Comparison of ENCODE assay signal across 23 cellular contexts in the genomic region with DNA sequence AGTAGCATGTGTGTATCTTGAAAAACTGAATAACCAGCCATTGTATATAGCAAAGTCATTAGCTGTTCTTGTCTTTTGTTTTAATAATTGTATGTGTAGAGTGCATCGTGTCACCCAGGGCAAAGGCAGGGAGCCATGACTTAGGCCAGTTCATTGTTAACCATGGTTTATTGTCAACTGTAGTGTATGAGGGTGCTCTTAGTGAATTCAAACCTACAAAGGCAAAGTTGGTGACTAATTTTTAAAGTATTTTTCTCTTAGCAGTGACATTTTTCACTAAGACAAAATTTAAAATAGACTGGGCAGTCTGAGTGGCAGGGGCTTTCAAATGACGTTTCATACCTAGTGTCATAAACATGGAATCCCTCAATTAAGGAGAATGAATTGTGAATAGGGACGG.
DNase-seq lines count a peak whose midpoint lies in the region; FAIRE-seq and TF ChIP-seq lines count a peak whose summit lies in the region.
"Had no signal": no experiment of that assay in that cellular context is flagged by ENCODE, and none has a peak within 500 bp of the region (broad histone marks: within the 10 kb centered on the region; RNA-seq: fewer than 3 reads in every experiment).

No MANE protein-coding gene starts in this region.

- no peak overlapping the region for H3K27ac ChIP-seq in astrocyte (ENCODE audit: low read depth, low read length)
- H3K27ac ChIP-seq: 22Rv1, BLaER1, C4-2B, GM23248 had no signal

- H3K4me1 ChIP-seq in astrocyte (ENCODE audit: insufficient read depth, low read length), result no peaks in the 10 kb centered on the region

- H3K4me3 ChIP-seq in astrocyte (ENCODE audit: insufficient read depth, low read depth, low read length), result no peak overlapping the region
- H3K4me3 ChIP-seq: BLaER1, GM12878, GM23248 had no signal

- H2AFZ ChIP-seq in astrocyte (ENCODE audit: low read depth, low read length), result no peak overlapping the region
- H2AFZ ChIP-seq: GM23248 had no signal

- H3K4me2 ChIP-seq in astrocyte (ENCODE audit: low read length), result no peak overlapping the region
- H3K4me2 ChIP-seq: BLaER1 had no signal

- no peaks in the 10 kb centered on the region for H3K27me3 Mint-ChIP-seq in astrocyte (ENCODE audit: low read depth, unreplicated experiment)
- H3K27me3 Mint-ChIP-seq: B cell; CD4-positive, CD25-positive, alpha-beta regulatory T cell had no signal

- DNase-seq in ELR (ENCODE audit: low read depth) (peak; percentile 14), astrocyte (ENCODE audit: low read depth) (peak; percentile 36), renal cortical epithelial cell (ENCODE audit: low read depth) (peak; percentile 48), NCI-H1092 (lab: John Stamatoyannopoulos, UW) (no peak), dedifferentiated amniotic fluid mesenchymal stem cell (ENCODE audit: extremely low spot score) (no peak)
- DNase-seq in activated T-cell treated with anti-CD3 and anti-CD28 coated beads, Interleukin-2, amount 50 U/mL, for 1 hour, result no peak
- DNase-seq: Caco-2; CD4-positive, CD25-positive, alpha-beta regulatory T cell; CD8-positive, alpha-beta T cell; DMS153; DND-41; GDM1; GM23248; H7; HCEC 1CT had no signal

- TF ChIP-seq CTCF in astrocyte (IDR thresholded peaks at IDR 0.05; ENCODE audit: insufficient read depth, low read depth, low read length), result no peak

- H3K4me1 Mint-ChIP-seq in astrocyte (ENCODE audit: low read depth, unreplicated experiment), result peaks cover 8% of the 10 kb centered on the region

- peaks cover 9% of the 10 kb centered on the region for H4K20me1 ChIP-seq in astrocyte (ENCODE audit: insufficient read depth, low read length)

- no peaks in the 10 kb centered on the region for H3K27me3 ChIP-seq in astrocyte (ENCODE audit: insufficient read depth, low read length)
- H3K27me3 ChIP-seq: BLaER1 had no signal

- no peak for FAIRE-seq in astrocyte (lab: Jason Lieb, UNC)
- FAIRE-seq: A204.1, GM12878, GM19239, H1 had no signal

- H3K79me2 ChIP-seq in astrocyte (ENCODE audit: insufficient read depth, low read length), result peaks cover 6% of the 10 kb centered on the region

- no peaks in the 10 kb centered on the region for H3K9me3 ChIP-seq in astrocyte (ENCODE audit: insufficient read depth, low read depth, low read length)

- no peak overlapping the region for H3K9ac ChIP-seq in astrocyte (ENCODE audit: low read length)
- H3K9ac ChIP-seq: BLaER1, GM23248 had no signal

- H3K4me3 Mint-ChIP-seq in astrocyte (ENCODE audit: unreplicated experiment), result no peak overlapping the region
- H3K4me3 Mint-ChIP-seq: B cell; CD4-positive, CD25-positive, alpha-beta regulatory T cell; CD8-positive, alpha-beta T cell had no signal

- no peaks in the 10 kb centered on the region for H3K36me3 ChIP-seq in astrocyte (ENCODE audit: insufficient read depth, low read length)

- H3K27ac Mint-ChIP-seq in astrocyte (ENCODE audit: unreplicated experiment), result peak overlapping the region; percentile 10
- H3K27ac Mint-ChIP-seq: B cell; CD8-positive, alpha-beta T cell had no signal

- H3K36me3 Mint-ChIP-seq in astrocyte (ENCODE audit: low read depth, unreplicated experiment), result peaks cover 35% of the 10 kb centered on the region

- peaks cover 20% of the 10 kb centered on the region for H3K9me3 Mint-ChIP-seq in astrocyte (ENCODE audit: unreplicated experiment)

Comparison
In these comparisons a context has a peak if more than half of its experiments do, and no peak if none do; other contexts are left out.
1. DNase-seq: peak in ELR (single experiment), astrocyte (single experiment) and renal cortical epithelial cell (single experiment); none in activated T-cell treated with anti-CD3 and anti-CD28 coated beads, Interleukin-2, amount 50 U/mL, for 1 hour (single experiment), NCI-H1092 (single experiment) and dedifferentiated amniotic fluid mesenchymal stem cell (single experiment).